24 cellular contexts compared by ENCODE assay signal in genomic region chr1:245648749-245649517, GRCh38.
A peak's percentile ranks its signal among the peaks of the same experiment; 100 is the strongest.
DNase-seq lines count a peak whose midpoint lies in the region; ATAC-seq, FAIRE-seq and TF ChIP-seq lines count a peak whose summit lies in the region.
"Had no signal": no experiment of that assay in that cellular context is flagged by ENCODE, and none has a peak within 500 bp of the region (broad histone marks: within the 10 kb centered on the region; RNA-seq: fewer than 3 reads in every experiment).

No MANE protein-coding gene starts in this region.

- peaks cover 22% of the 10 kb centered on the region for H3K27me3 Mint-ChIP-seq in activated CD4-positive, alpha-beta memory T cell treated with anti-CD3 and anti-CD28 coated beads for 36 hours
- peaks cover 3% of the 10 kb centered on the region for H3K27me3 Mint-ChIP-seq in activated CD4-positive, alpha-beta memory T cell treated with anti-CD3 and anti-CD28 coated beads, Interleukin-2, amount 10 ng/mL, durations not matched to agents 7 days and 5 days
- H3K27me3 Mint-ChIP-seq in T-helper 17 cell: peaks cover 34% of the 10 kb centered on the region
- peaks cover 7% of the 10 kb centered on the region for H3K27me3 Mint-ChIP-seq in nephron progenitor cell (ENCODE audit: low read depth, poor library complexity)

- CTCF ChIA-PET in activated CD4-positive, alpha-beta memory T cell treated with anti-CD3 and anti-CD28 coated beads for 36 hours (lab: Charles Lee): no interaction called here
- CTCF ChIA-PET in activated CD4-positive, alpha-beta memory T cell treated with anti-CD3 and anti-CD28 coated beads, Interleukin-2, amount 10 ng/mL, durations not matched to agents 7 days and 5 days (lab: Charles Lee): interaction anchor here (1.4 kb wide), 1 partner anchor 496 kb away, joined by 3 read pairs; no protein-coding TSS in a partner anchor

- H3K27ac Mint-ChIP-seq in activated CD4-positive, alpha-beta memory T cell treated with anti-CD3 and anti-CD28 coated beads for 36 hours: no peak overlapping the region
- no peak overlapping the region for H3K27ac Mint-ChIP-seq in activated CD4-positive, alpha-beta memory T cell treated with anti-CD3 and anti-CD28 coated beads, Interleukin-2, amount 10 ng/mL, durations not matched to agents 7 days and 5 days
- H3K27ac Mint-ChIP-seq in T-helper 17 cell (no peak overlapping the region), nephron progenitor cell (no peak overlapping the region)
- H3K27ac Mint-ChIP-seq: CD14-positive monocyte; HFFc6; naive thymus-derived CD4-positive, alpha-beta T cell; stimulated activated effector memory CD8-positive, alpha-beta T cell treated with anti-CD3 and anti-CD28 coated beads, Interleukin-12 subunit alpha, Interleukin-12 subunit beta, amount 100 ng/mL, for 72 hours had no signal

- no peak for FAIRE-seq in GM12891 (lab: Jason Lieb, UNC)
- no peak for FAIRE-seq in urothelium cell line (lab: Jason Lieb, UNC)
- FAIRE-seq: A549 had no signal

- TF ChIP-seq POLR2A in GM12891 (IDR thresholded peaks at IDR 0.05; ENCODE audit: low read depth, low read length): no peak

- intact Hi-C loops in activated CD4-positive, alpha-beta memory T cell treated with anti-CD3 and anti-CD28 coated beads for 36 hours (cut with micrococcal nuclease): no loop called here

- ATAC-seq in T-helper 17 cell: peak; percentile 20
- no peak for ATAC-seq in HG03095 (IDR thresholded peaks at IDR 0.05; ENCODE audit: unreplicated experiment)
- ATAC-seq: A549; heart left ventricle; naive thymus-derived CD4-positive, alpha-beta T cell; stimulated activated effector memory CD8-positive, alpha-beta T cell treated with anti-CD3 and anti-CD28 coated beads, Interleukin-12 subunit alpha, Interleukin-12 subunit beta, amount 100 ng/mL, for 72 hours had no signal

- no peaks in the 10 kb centered on the region for H3K4me1 Mint-ChIP-seq in activated CD4-positive, alpha-beta memory T cell treated with anti-CD3 and anti-CD28 coated beads for 36 hours (ENCODE audit: low read depth)
- no peaks in the 10 kb centered on the region for H3K4me1 Mint-ChIP-seq in activated CD4-positive, alpha-beta memory T cell treated with anti-CD3 and anti-CD28 coated beads, Interleukin-2, amount 10 ng/mL, durations not matched to agents 7 days and 5 days
- H3K4me1 Mint-ChIP-seq in T-helper 17 cell (no peaks in the 10 kb centered on the region), nephron progenitor cell (peaks cover 16% of the 10 kb centered on the region)
- H3K4me1 Mint-ChIP-seq: central memory CD8-positive, alpha-beta T cell; stimulated activated effector memory CD8-positive, alpha-beta T cell treated with anti-CD3 and anti-CD28 coated beads, Interleukin-12 subunit alpha, Interleukin-12 subunit beta, amount 100 ng/mL, for 72 hours had no signal

- peak; percentile 30 for DNase-seq in activated CD4-positive, alpha-beta memory T cell treated with anti-CD3 and anti-CD28 coated beads for 36 hours
- no peak for DNase-seq in activated CD4-positive, alpha-beta memory T cell treated with anti-CD3 and anti-CD28 coated beads, Interleukin-2, amount 10 ng/mL, durations not matched to agents 7 days and 5 days
- DNase-seq in GM12891 (ENCODE audit: insufficient read length, low spot score) (no peak), T-helper 17 cell (no peak), nephron progenitor cell (peak; percentile 12), urothelium cell line (ENCODE audit: low spot score) (no peak), 8988T (no peak)
- DNase-seq: amygdala; effector memory CD4-positive, alpha-beta T cell; heart left ventricle; HFFc6; IMR-90; islet precursor cell; MM.1S; naive thymus-derived CD4-positive, alpha-beta T cell; NCI-H2081 treated with DMSO at 0.1 percent for 48 hours; NCI-H748 treated with DMSO at 0.1 percent for 48 hours; Peyer's patch; transverse colon had no signal

- POLR2A ChIA-PET in activated CD4-positive, alpha-beta memory T cell treated with anti-CD3 and anti-CD28 coated beads for 36 hours (lab: Charles Lee): no interaction called here
- POLR2A ChIA-PET in activated CD4-positive, alpha-beta memory T cell treated with anti-CD3 and anti-CD28 coated beads, Interleukin-2, amount 10 ng/mL, durations not matched to agents 7 days and 5 days (lab: Charles Lee): no interaction called here

- no peak overlapping the region for H3K4me3 Mint-ChIP-seq in activated CD4-positive, alpha-beta memory T cell treated with anti-CD3 and anti-CD28 coated beads for 36 hours
- no peak overlapping the region for H3K4me3 Mint-ChIP-seq in activated CD4-positive, alpha-beta memory T cell treated with anti-CD3 and anti-CD28 coated beads, Interleukin-2, amount 10 ng/mL, durations not matched to agents 7 days and 5 days
- H3K4me3 Mint-ChIP-seq in T-helper 17 cell: peak overlapping the region; percentile 6
- no peak overlapping the region for H3K4me3 Mint-ChIP-seq in nephron progenitor cell
- H3K4me3 Mint-ChIP-seq: central memory CD8-positive, alpha-beta T cell; HFFc6; stimulated activated effector memory CD8-positive, alpha-beta T cell treated with anti-CD3 and anti-CD28 coated beads, Interleukin-12 subunit alpha, Interleukin-12 subunit beta, amount 100 ng/mL, for 72 hours had no signal

- no peaks in the 10 kb centered on the region for H3K9me3 ChIP-seq in T-helper 17 cell (ENCODE audit: control insufficient read depth, low read length, poor library complexity, severe bottlenecking)
- H3K9me3 ChIP-seq: A549, Peyer's patch had no signal

- no peaks in the 10 kb centered on the region for H3K36me3 Mint-ChIP-seq in activated CD4-positive, alpha-beta memory T cell treated with anti-CD3 and anti-CD28 coated beads for 36 hours
- H3K36me3 Mint-ChIP-seq in activated CD4-positive, alpha-beta memory T cell treated with anti-CD3 and anti-CD28 coated beads, Interleukin-2, amount 10 ng/mL, durations not matched to agents 7 days and 5 days (ENCODE audit: low read depth): no peaks in the 10 kb centered on the region
- no peaks in the 10 kb centered on the region for H3K36me3 Mint-ChIP-seq in T-helper 17 cell (ENCODE audit: low read depth)
- H3K36me3 Mint-ChIP-seq in nephron progenitor cell (ENCODE audit: low read depth): peaks cover 86% of the 10 kb centered on the region
- H3K36me3 Mint-ChIP-seq: stimulated activated effector memory CD8-positive, alpha-beta T cell treated with anti-CD3 and anti-CD28 coated beads, Interleukin-12 subunit alpha, Interleukin-12 subunit beta, amount 100 ng/mL, for 72 hours had no signal

- H3K9me3 Mint-ChIP-seq in activated CD4-positive, alpha-beta memory T cell treated with anti-CD3 and anti-CD28 coated beads for 36 hours: no peaks in the 10 kb centered on the region
- H3K9me3 Mint-ChIP-seq in activated CD4-positive, alpha-beta memory T cell treated with anti-CD3 and anti-CD28 coated beads, Interleukin-2, amount 10 ng/mL, durations not matched to agents 7 days and 5 days: no peaks in the 10 kb centered on the region
- peaks cover 33% of the 10 kb centered on the region for H3K9me3 Mint-ChIP-seq in nephron progenitor cell
- H3K9me3 Mint-ChIP-seq: HFFc6 had no signal

- no peak for TF ChIP-seq CTCF in nephron progenitor cell (IDR thresholded peaks at IDR 0.05)

TF ChIP-seq in GM12891, 5 proteins besides CTCF, POLR2A, EP300 and RAD21:
- TF ChIP-seq POU2F2 (IDR thresholded peaks at IDR 0.05; ENCODE audit: low read depth, low read length): 0 out of 2 replicates have a peak, but pooled peaks have one; percentile 23
- no peak for TF ChIP-seq SPI1 (IDR thresholded peaks at IDR 0.05; ENCODE audit: low read depth, low read length)

Comparison
In these comparisons a context has a peak if more than half of its experiments do, and no peak if none do; other contexts are left out.
1. DNase-seq: peak in activated CD4-positive, alpha-beta memory T cell treated with anti-CD3 and anti-CD28 coated beads for 36 hours (single experiment) and nephron progenitor cell (single experiment); none in activated CD4-positive, alpha-beta memory T cell treated with anti-CD3 and anti-CD28 coated beads, Interleukin-2, amount 10 ng/mL, durations not matched to agents 7 days and 5 days (single experiment), GM12891 (single experiment), T-helper 17 cell (0 of 3), urothelium cell line (single experiment) and 8988T (single experiment).